ENCODE assay signal across 9 cellular contexts in the genomic region with DNA sequence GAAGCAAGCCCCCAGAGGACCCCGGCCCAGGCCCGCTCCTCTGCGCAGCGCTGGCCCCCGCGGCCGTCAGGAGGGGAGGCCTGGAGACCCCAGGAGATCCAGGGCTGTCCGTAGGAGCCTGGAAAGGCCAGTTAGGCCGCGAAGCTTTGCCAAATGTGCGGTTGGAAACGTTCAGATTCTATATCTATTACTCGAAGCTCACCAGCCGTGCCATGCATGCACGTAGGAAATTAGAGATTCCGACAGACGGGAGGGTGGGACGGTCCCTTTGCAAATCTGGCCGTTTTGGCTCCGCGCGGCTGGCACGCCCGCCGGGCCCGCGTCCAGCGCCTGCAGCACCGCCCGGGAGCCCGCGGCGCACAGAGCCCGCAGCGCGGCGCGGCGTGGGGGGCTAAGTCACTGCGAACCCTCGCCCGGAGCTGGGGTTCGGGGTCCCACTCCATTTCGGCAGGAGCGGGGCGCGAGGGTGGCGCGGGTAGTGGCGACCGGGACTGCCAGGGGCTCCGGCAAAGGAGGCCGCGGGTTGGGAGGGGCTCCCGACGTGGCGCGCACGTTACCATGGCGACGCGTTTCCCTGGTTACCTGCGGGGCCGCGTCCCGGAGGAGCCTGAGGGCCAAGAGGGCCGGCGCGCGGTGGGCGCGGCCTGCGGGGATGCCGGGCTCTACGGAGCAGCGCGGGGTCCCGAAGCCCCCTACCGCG.
DNase-seq lines count a peak whose midpoint lies in the region; ATAC-seq and TF ChIP-seq lines count a peak whose summit lies in the region.
"Had no signal": no experiment of that assay in that cellular context is flagged by ENCODE, and none has a peak within 500 bp of the region (broad histone marks: within the 10 kb centered on the region; RNA-seq: fewer than 3 reads in every experiment).

No MANE protein-coding gene starts in this region.

- H3K27me3 Mint-ChIP-seq in endothelial cell (ENCODE audit: unreplicated experiment): peaks cover 5% of the 10 kb centered on the region
- H3K27me3 Mint-ChIP-seq in nephron progenitor cell (ENCODE audit: low read depth, poor library complexity): peaks cover 33% of the 10 kb centered on the region
- H3K27me3 Mint-ChIP-seq in natural killer cell treated with Interleukin-12 subunit alpha and Interleukin-12 subunit beta and Interleukin-15 and Interleukin-18, amount 100 ng/mL, for 72 hours: peaks cover 13 to 23% of the 10 kb centered on the region in 2 donors

- H3K36me3 Mint-ChIP-seq in endothelial cell (ENCODE audit: low read depth, unreplicated experiment): no peaks in the 10 kb centered on the region
- H3K36me3 Mint-ChIP-seq in nephron progenitor cell (ENCODE audit: low read depth): no peaks in the 10 kb centered on the region
- H3K36me3 Mint-ChIP-seq in natural killer cell treated with Interleukin-12 subunit alpha and Interleukin-12 subunit beta and Interleukin-15 and Interleukin-18, amount 100 ng/mL, for 72 hours: no peaks in the 10 kb centered on the region

- H3K9me3 Mint-ChIP-seq in endothelial cell (ENCODE audit: unreplicated experiment) (no peaks in the 10 kb centered on the region), nephron progenitor cell (no peaks in the 10 kb centered on the region)
- H3K9me3 Mint-ChIP-seq in natural killer cell treated with Interleukin-12 subunit alpha and Interleukin-12 subunit beta and Interleukin-15 and Interleukin-18, amount 100 ng/mL, for 72 hours: no peaks in the 10 kb centered on the region

- H3K27ac Mint-ChIP-seq in endothelial cell (ENCODE audit: unreplicated experiment): no peak overlapping the region
- H3K27ac Mint-ChIP-seq in nephron progenitor cell: no peak overlapping the region
- no peak overlapping the region for H3K27ac Mint-ChIP-seq in natural killer cell treated with Interleukin-12 subunit alpha and Interleukin-12 subunit beta and Interleukin-15 and Interleukin-18, amount 100 ng/mL, for 72 hours

- no peak for TF ChIP-seq CTCF in endothelial cell (IDR thresholded peaks at IDR 0.05; ENCODE audit: unreplicated experiment)
- no peak for TF ChIP-seq CTCF in nephron progenitor cell (IDR thresholded peaks at IDR 0.05)

- ATAC-seq in natural killer cell treated with Interleukin-12 subunit alpha and Interleukin-12 subunit beta and Interleukin-15 and Interleukin-18, amount 100 ng/mL, for 72 hours: no peak
- ATAC-seq in GM19023 (IDR thresholded peaks at IDR 0.05; ENCODE audit: unreplicated experiment): no peak

- in situ Hi-C loops in ACHN (cut with HindIII; ENCODE audit: low pct_ligation_motif_present, low pct_unique_long_range_greater_than_20kb, low sequenced_read_pairs): no loop called here

- H3K4me3 Mint-ChIP-seq in endothelial cell (ENCODE audit: unreplicated experiment) (no peak overlapping the region), nephron progenitor cell (peak overlapping the region; percentile 76)
- no peak overlapping the region for H3K4me3 Mint-ChIP-seq in natural killer cell treated with Interleukin-12 subunit alpha and Interleukin-12 subunit beta and Interleukin-15 and Interleukin-18, amount 100 ng/mL, for 72 hours

- DNase-seq in ACHN (peak; percentile 13), NCI-H1092 treated with DMSO at 0.1 percent for 48 hours (lab: John Stamatoyannopoulos, UW) (peak; percentile 80), endothelial cell (ENCODE audit: low spot score) (peak; percentile 65), nephron progenitor cell (peak; percentile 94)
- no peak for DNase-seq in natural killer cell treated with Interleukin-12 subunit alpha and Interleukin-12 subunit beta and Interleukin-15 and Interleukin-18, amount 100 ng/mL, for 72 hours (ENCODE audit: low spot score)
- no peak for DNase-seq in stimulated activated CD4-positive, alpha-beta T cell treated with anti-CD3 and anti-CD28 coated beads, Interleukin-2, amount 100 ng/mL, for 48 hours
- no peak for DNase-seq in central memory CD4-positive, alpha-beta T cell
- DNase-seq: EL had no signal

- no peaks in the 10 kb centered on the region for H3K4me1 Mint-ChIP-seq in endothelial cell (ENCODE audit: unreplicated experiment)
- H3K4me1 Mint-ChIP-seq in nephron progenitor cell: peaks cover 10% of the 10 kb centered on the region
- no peaks in the 10 kb centered on the region for H3K4me1 Mint-ChIP-seq in natural killer cell treated with Interleukin-12 subunit alpha and Interleukin-12 subunit beta and Interleukin-15 and Interleukin-18, amount 100 ng/mL, for 72 hours (ENCODE audit: low read depth in 2 of 2)

Comparison
In these comparisons a context has a peak if more than half of its experiments do, and no peak if none do; other contexts are left out.
1. DNase-seq: peak in ACHN (single experiment), NCI-H1092 treated with DMSO at 0.1 percent for 48 hours (single experiment), endothelial cell (single experiment) and nephron progenitor cell (single experiment); none in natural killer cell treated with Interleukin-12 subunit alpha and Interleukin-12 subunit beta and Interleukin-15 and Interleukin-18, amount 100 ng/mL, for 72 hours (single experiment), stimulated activated CD4-positive, alpha-beta T cell treated with anti-CD3 and anti-CD28 coated beads, Interleukin-2, amount 100 ng/mL, for 48 hours (0 of 2) and central memory CD4-positive, alpha-beta T cell (single experiment).